ENCODE assay signal across 8 cellular contexts in genomic region chr20:51480507-51481270, GRCh38.
DNase-seq lines count a peak whose midpoint lies in the region; ATAC-seq lines count a peak whose summit lies in the region.

No MANE protein-coding gene starts in this region.

- H3K27me3 Mint-ChIP-seq in activated CD4-positive, alpha-beta memory T cell treated with anti-CD3 and anti-CD28 coated beads for 36 hours = no peaks in the 10 kb centered on the region

- peak overlapping the region; percentile 61 for H3K4me3 Mint-ChIP-seq in activated CD4-positive, alpha-beta memory T cell treated with anti-CD3 and anti-CD28 coated beads for 36 hours

- POLR2A ChIA-PET in activated CD4-positive, alpha-beta memory T cell treated with anti-CD3 and anti-CD28 coated beads for 36 hours (lab: Charles Lee) = interaction anchor here (0.6 to 2.8 kb wide), 19 partner anchors 10 to 150 kb away, joined by 3 to 37 read pairs (median 9); partner anchors contain the start of gene NFATC2

- peak; percentile 89 for DNase-seq in activated CD4-positive, alpha-beta memory T cell treated with anti-CD3 and anti-CD28 coated beads for 36 hours
- peak; percentile 72 to 76 for DNase-seq in stimulated activated CD4-positive, alpha-beta T cell treated with anti-CD3 and anti-CD28 coated beads, Interleukin-2, amount 100 ng/mL, for 24 hours
- DNase-seq in activated gamma-delta T cell (lab: John Stamatoyannopoulos, UW) = no peak
- DNase-seq in NOMO-1 treated with dmso at 0.1 percent for 144 hours (lab: John Stamatoyannopoulos, UW; ENCODE audit: unreplicated experiment) = no peak
- no peak for DNase-seq in COR-L47 (lab: John Stamatoyannopoulos, UW)
- DNase-seq in SW480 (ENCODE audit: low spot score) = no peak

- CTCF ChIA-PET in activated CD4-positive, alpha-beta memory T cell treated with anti-CD3 and anti-CD28 coated beads for 36 hours (lab: Charles Lee) = interaction anchor here (0.6 to 3.3 kb wide), 12 partner anchors 7 to 499 kb away, joined by 3 to 38 read pairs (median 5); no protein-coding TSS in a partner anchor

- ATAC-seq in GM19023 (IDR thresholded peaks at IDR 0.05; ENCODE audit: unreplicated experiment) (peak; percentile 85), HG02943 (IDR thresholded peaks at IDR 0.05; ENCODE audit: low read depth, unreplicated experiment) (peak; percentile 69)

- H3K36me3 Mint-ChIP-seq in activated CD4-positive, alpha-beta memory T cell treated with anti-CD3 and anti-CD28 coated beads for 36 hours = peaks cover 37% of the 10 kb centered on the region

- peak overlapping the region; percentile 97 for H3K27ac Mint-ChIP-seq in activated CD4-positive, alpha-beta memory T cell treated with anti-CD3 and anti-CD28 coated beads for 36 hours

- peaks cover 88% of the 10 kb centered on the region for H3K4me1 Mint-ChIP-seq in activated CD4-positive, alpha-beta memory T cell treated with anti-CD3 and anti-CD28 coated beads for 36 hours (ENCODE audit: low read depth)

- peaks cover 5% of the 10 kb centered on the region for H3K9me3 Mint-ChIP-seq in activated CD4-positive, alpha-beta memory T cell treated with anti-CD3 and anti-CD28 coated beads for 36 hours

- intact Hi-C loops in activated CD4-positive, alpha-beta memory T cell treated with anti-CD3 and anti-CD28 coated beads for 36 hours (cut with micrococcal nuclease) = loop anchor here (1.0 to 2.0 kb wide), 11 partner anchors 9 to 118 kb away; no protein-coding TSS in a partner anchor

Comparison
In these comparisons a context has a peak if more than half of its experiments do, and no peak if none do; other contexts are left out.
1. DNase-seq: peak in activated CD4-positive, alpha-beta memory T cell treated with anti-CD3 and anti-CD28 coated beads for 36 hours (single experiment) and stimulated activated CD4-positive, alpha-beta T cell treated with anti-CD3 and anti-CD28 coated beads, Interleukin-2, amount 100 ng/mL, for 24 hours (2 of 2); none in activated gamma-delta T cell (single experiment), NOMO-1 treated with dmso at 0.1 percent for 144 hours (single experiment), COR-L47 (single experiment) and SW480 (single experiment).